In genomic region chr14:105313381-105314286, GRCh38 we compare ENCODE assay signal across 8 cellular contexts. TPM values are rescaled to one million over a fixed set of nuclear protein-coding genes. Genes with fewer than 3 reads are reported as not detected.
A peak's percentile ranks its signal among the peaks of the same experiment; 100 is the strongest.
DNase-seq lines count a peak whose midpoint lies in the region; ATAC-seq and TF ChIP-seq lines count a peak whose summit lies in the region.

No MANE protein-coding gene starts in this region.

- H3K27me3 ChIP-seq in BLaER1 (no peaks in the 10 kb centered on the region), prostate gland (replicated peaks; ENCODE audit: insufficient read depth) (no peaks in the 10 kb centered on the region)

- peak; percentile 37 for DNase-seq in KG1 (lab: John Stamatoyannopoulos, UW)
- no peak for DNase-seq in activated T-helper 1 cell treated with anti-CD3 and anti-CD28 coated beads, Interleukin-12 subunit alpha, Interleukin-12 subunit beta, Interleukin-2, Interleukin-4 antibody, amounts not matched to agents 30 ng/mL and 10 ng/mL and 1 ng/mL, durations not matched to agents 14 hours and 24 hours and 36 hours (ENCODE audit: low spot score)
- peak; percentile 72 for DNase-seq in globus pallidus (ENCODE audit: low spot score)
- peak; percentile 32 for DNase-seq in prostate gland (ENCODE audit: low spot score)
- DNase-seq in NCI-H526 (lab: John Stamatoyannopoulos, UW), result no peak

- H3K9ac ChIP-seq in BLaER1, result peak overlapping the region; percentile 76

- H3K9me3 ChIP-seq in BLaER1 (no peaks in the 10 kb centered on the region), prostate gland (no peaks in the 10 kb centered on the region)

- H3K4me3 ChIP-seq in BLaER1 (peak overlapping the region; percentile 86), prostate gland (peak overlapping the region; percentile 74 to 86)

- peaks cover 34% of the 10 kb centered on the region for H4K20me1 ChIP-seq in BLaER1

- H3K4me1 ChIP-seq in BLaER1 (peaks cover 58% of the 10 kb centered on the region), prostate gland (replicated peaks) (peaks cover 7% of the 10 kb centered on the region)

- 21% methylated on average over 21 of the region's 48 CpGs for WGBS in prostate gland

- H3K4me3 Mint-ChIP-seq in activated T-helper 1 cell treated with anti-CD3 and anti-CD28 coated beads, Interleukin-12 subunit alpha, Interleukin-12 subunit beta, Interleukin-2, Interleukin-4 antibody, amounts not matched to agents 30 ng/mL and 10 ng/mL and 1 ng/mL, durations not matched to agents 14 hours and 24 hours and 36 hours, result peak overlapping the region; percentile 86

- peaks cover 8% of the 10 kb centered on the region for H3K27me3 Mint-ChIP-seq in activated T-helper 1 cell treated with anti-CD3 and anti-CD28 coated beads, Interleukin-12 subunit alpha, Interleukin-12 subunit beta, Interleukin-2, Interleukin-4 antibody, amounts not matched to agents 30 ng/mL and 10 ng/mL and 1 ng/mL, durations not matched to agents 14 hours and 24 hours and 36 hours (ENCODE audit: insufficient read depth)

- no peak for TF ChIP-seq POLR2A in prostate gland (IDR thresholded peaks at IDR 0.05)

- no peak for TF ChIP-seq CTCF in prostate gland (IDR thresholded peaks at IDR 0.05)

- H3K9me3 Mint-ChIP-seq in activated T-helper 1 cell treated with anti-CD3 and anti-CD28 coated beads, Interleukin-12 subunit alpha, Interleukin-12 subunit beta, Interleukin-2, Interleukin-4 antibody, amounts not matched to agents 30 ng/mL and 10 ng/mL and 1 ng/mL, durations not matched to agents 14 hours and 24 hours and 36 hours, result no peaks in the 10 kb centered on the region

- peak overlapping the region; percentile 75 for H3K27ac ChIP-seq in BLaER1
- H3K27ac ChIP-seq in prostate gland, result peak overlapping the region; percentile 96 to 97

- no peaks in the 10 kb centered on the region for H3K36me3 Mint-ChIP-seq in activated T-helper 1 cell treated with anti-CD3 and anti-CD28 coated beads, Interleukin-12 subunit alpha, Interleukin-12 subunit beta, Interleukin-2, Interleukin-4 antibody, amounts not matched to agents 30 ng/mL and 10 ng/mL and 1 ng/mL, durations not matched to agents 14 hours and 24 hours and 36 hours (ENCODE audit: low read depth)

- H3K36me3 ChIP-seq in BLaER1 (no peaks in the 10 kb centered on the region), prostate gland (no peaks in the 10 kb centered on the region)

- H3K4me1 Mint-ChIP-seq in activated T-helper 1 cell treated with anti-CD3 and anti-CD28 coated beads, Interleukin-12 subunit alpha, Interleukin-12 subunit beta, Interleukin-2, Interleukin-4 antibody, amounts not matched to agents 30 ng/mL and 10 ng/mL and 1 ng/mL, durations not matched to agents 14 hours and 24 hours and 36 hours (ENCODE audit: low read depth), result peaks cover 19% of the 10 kb centered on the region

- ATAC-seq in GM21360 (IDR thresholded peaks at IDR 0.05; ENCODE audit: unreplicated experiment), result peak; percentile 11
- ATAC-seq in GM19463 (IDR thresholded peaks at IDR 0.05; ENCODE audit: unreplicated experiment), result no peak

- intact Hi-C loops in activated T-helper 1 cell treated with anti-CD3 and anti-CD28 coated beads, Interleukin-12 subunit alpha, Interleukin-12 subunit beta, Interleukin-2, Interleukin-4 antibody, amounts not matched to agents 30 ng/mL and 10 ng/mL and 1 ng/mL, durations not matched to agents 14 hours and 24 hours and 36 hours (cut with micrococcal nuclease), result loop anchor here (1.0 to 10.0 kb wide), 3 partner anchors 12 to 519 kb away; partner anchors contain the start of genes AKT1, BRF1 and TEX22
- intact Hi-C loops in prostate gland (cut with DNase I), result loop anchor here (1.0 kb wide), 1 partner anchor 12 kb away; the partner anchor contains the start of gene BRF1

- H3K4me2 ChIP-seq in BLaER1, result peak overlapping the region; percentile 97

- peak overlapping the region; percentile 80 for H3K27ac Mint-ChIP-seq in activated T-helper 1 cell treated with anti-CD3 and anti-CD28 coated beads, Interleukin-12 subunit alpha, Interleukin-12 subunit beta, Interleukin-2, Interleukin-4 antibody, amounts not matched to agents 30 ng/mL and 10 ng/mL and 1 ng/mL, durations not matched to agents 14 hours and 24 hours and 36 hours

RNA-seq across cellular contexts. Expression of gene PACS2, which starts 0.9 kb away (rescaled TPM):
- total RNA-seq in activated T-helper 1 cell treated with anti-CD3 and anti-CD28 coated beads, Interleukin-12 subunit alpha, Interleukin-12 subunit beta, Interleukin-2, Interleukin-4 antibody, amounts not matched to agents 30 ng/mL and 10 ng/mL and 1 ng/mL, durations not matched to agents 14 hours and 24 hours and 36 hours, result 28.2 and 32.3 TPM in 2 replicates
- total RNA-seq in prostate gland, result 100 to 1,000 TPM in 1 of 2 donors, 10 to 100 TPM in 1; 48.5 to 124 TPM

RNA-seq across cellular contexts. Expression of gene BRF1, which starts 12.8 kb away (rescaled TPM):
- 46.1 and 46.9 TPM in 2 replicates for total RNA-seq in activated T-helper 1 cell treated with anti-CD3 and anti-CD28 coated beads, Interleukin-12 subunit alpha, Interleukin-12 subunit beta, Interleukin-2, Interleukin-4 antibody, amounts not matched to agents 30 ng/mL and 10 ng/mL and 1 ng/mL, durations not matched to agents 14 hours and 24 hours and 36 hours
- total RNA-seq in prostate gland, result 10 to 100 TPM; 64.9 to 88.9 TPM

Comparison
In these comparisons a context has a peak if more than half of its experiments do, and no peak if none do; other contexts are left out.
1. DNase-seq: peak in KG1 (single experiment), globus pallidus (single experiment) and prostate gland (single experiment); none in activated T-helper 1 cell treated with anti-CD3 and anti-CD28 coated beads, Interleukin-12 subunit alpha, Interleukin-12 subunit beta, Interleukin-2, Interleukin-4 antibody, amounts not matched to agents 30 ng/mL and 10 ng/mL and 1 ng/mL, durations not matched to agents 14 hours and 24 hours and 36 hours (single experiment) and NCI-H526 (0 of 2).